Comparison of ENCODE assay signal across 8 cellular contexts in genomic region chr9:98192503-98193335, GRCh38. TPM values are rescaled to one million over a fixed set of nuclear protein-coding genes. Genes with fewer than 3 reads are reported as not detected.
A peak's percentile ranks its signal among the peaks of the same experiment; 100 is the strongest.
DNase-seq lines count a peak whose midpoint lies in the region; ATAC-seq, FAIRE-seq and TF ChIP-seq lines count a peak whose summit lies in the region.

TSS of gene CORO2A (minus strand) at chr9:98192637. CDS start at chr9:98157660, 34,977 bp downstream.

- H3K36me3 ChIP-seq in endocrine pancreas (ENCODE audit: control insufficient read depth, insufficient read depth, low read length): no peaks in the 10 kb centered on the region

- H3K9ac ChIP-seq in endocrine pancreas (ENCODE audit: control insufficient read depth, insufficient read depth, low read length): peak within 1 kb of the TSS; percentile 86

- peak within 1 kb of the TSS; percentile 83 for H3K4me2 ChIP-seq in A549

- WGBS in A549 (ENCODE audit: missing lambda C conversion rate): 4% methylated on average over 19 of the region's 95 CpGs

- peak; percentile 29 to 33; a peak in 1 of 5 replicates for TF ChIP-seq RAD21 in A549 (conservative IDR thresholded peaks at IDR 0.05 in 1 of 2, IDR thresholded peaks at IDR 0.05 in 1 of 2)

- peak within 1 kb of the TSS; percentile 73 to 87 for H3K27ac ChIP-seq in A549

- no peaks in the 10 kb centered on the region for H3K9me3 ChIP-seq in A549
- H3K9me3 ChIP-seq in endocrine pancreas (ENCODE audit: control insufficient read depth, low read length): no peaks in the 10 kb centered on the region

- no peak for TF ChIP-seq EP300 in A549 (IDR thresholded peaks at IDR 0.05)

- peak; percentile 54 for TF ChIP-seq CTCF in A549 (IDR thresholded peaks at IDR 0.05)

- peak; percentile 71 to 80 for DNase-seq in A549 (ENCODE audit: low read depth in 1 of 2, low spot score in 1 of 2)
- peak; percentile 55 for DNase-seq in GM18507 (ENCODE audit: extremely low spot score, insufficient read length, low read depth)
- peak; percentile 82 for DNase-seq in NCI-H774 (lab: John Stamatoyannopoulos, UW)
- DNase-seq in activated CD8-positive, alpha-beta memory T cell treated with anti-CD3 and anti-CD28 coated beads for 48 hours (ENCODE audit: low read depth in 2 of 3, low spot score in 2 of 3): peak; percentile 37 to 50 (median 46)
- peak; percentile 92 for DNase-seq in mesenteric fat pad (ENCODE audit: low spot score)
- peak; percentile 34 for DNase-seq in stimulated activated CD8-positive, alpha-beta memory T cell treated with anti-CD3 and anti-CD28 coated beads, Interleukin-15, amount 100 ng/mL, for 1 hour (ENCODE audit: low read depth)

- no peaks in the 10 kb centered on the region for H3K27me3 ChIP-seq in endocrine pancreas (ENCODE audit: control insufficient read depth, insufficient read depth, low read length)

- ATAC-seq in A549: peak; percentile 80 to 89
- peak; percentile 79 for ATAC-seq in HG03439 (IDR thresholded peaks at IDR 0.05; ENCODE audit: unreplicated experiment)

- H3K4me3 ChIP-seq in A549 (peak within 1 kb of the TSS; percentile 74), endocrine pancreas (ENCODE audit: control insufficient read depth, insufficient read depth, low read length) (peak within 1 kb of the TSS; percentile 32)

- peak; percentile 51; the same call in 1 of the 2 replicates for TF ChIP-seq POLR2A in A549 (IDR thresholded peaks at IDR 0.05; ENCODE audit: low read length)

- CTCF ChIA-PET in A549 (lab: Yijun Ruan, JAX): interaction anchor here (0.7 to 5.4 kb wide), 14 partner anchors 13 to 226 kb away, joined by 3 to 45 read pairs (median 4); partner anchors contain the start of gene TBC1D2

- FAIRE-seq in A549 (lab: Jason Lieb, UNC) (no peak), GM18507 (lab: Jason Lieb, UNC) (no peak)

- POLR2A ChIA-PET in A549 (lab: Yijun Ruan, JAX): interaction anchor here (1.0 to 1.4 kb wide), 3 partner anchors 63 to 136 kb away, joined by 3 to 7 read pairs (median 3); partner anchors contain the start of genes NANS and TBC1D2

- H3K4me1 ChIP-seq in A549 (peaks cover 11% of the 10 kb centered on the region; the same call in 2 of the 3 replicates), endocrine pancreas (ENCODE audit: control insufficient read depth, insufficient read depth, low read length) (no peaks in the 10 kb centered on the region)

TF ChIP-seq in A549, 52 proteins besides CTCF, POLR2A, EP300 and RAD21:
- TF ChIP-seq SMC3 (IDR thresholded peaks at IDR 0.05) (peak; percentile 44), MAX (IDR thresholded peaks at IDR 0.05) (peak; percentile 51; the same call in 1 of the 2 replicates), HDAC2 (IDR thresholded peaks at IDR 0.05) (no peak), JUN (IDR thresholded peaks at IDR 0.05) (0 out of 5 replicates have a peak, but pooled peaks of 1 of the 2 experiments have one; percentile 37), PHF8 (IDR thresholded peaks at IDR 0.05; ENCODE audit: borderline replicate concordance, low read depth) (0 out of 2 replicates have a peak, but pooled peaks have one; percentile 17), HOXB13 (CRISPR knock-in tag; IDR thresholded peaks at IDR 0.05; ENCODE audit: low read depth) (no peak), BCL3 (IDR thresholded peaks at IDR 0.05) (0 out of 3 replicates have a peak, but pooled peaks have one; percentile 22), PBX3 (IDR thresholded peaks at IDR 0.05) (no peak)

RNA-seq across cellular contexts. Expression of gene CORO2A, which starts in this region (rescaled TPM):
- polyA plus RNA-seq in A549 (2011; rRNA removed): 2.0 and 3.1 TPM in 2 replicates
- polyA plus RNA-seq in A549 (2012; cell fraction: cytosol; rRNA removed): 0.42 and 0.53 TPM in 2 replicates
- polyA plus RNA-seq in A549 (2012; cell fraction: nucleus; rRNA removed): 0.29 and 0.31 TPM in 2 replicates
- 0.42 to 0.50 TPM (median 0.49 TPM) in 3 replicates for polyA plus RNA-seq in A549 (2017; fragmentation: RNase III; extraction: RNeasy Plus Mini Kit Qiagen cat#74134 plus additional on column Dnase treatment)
- 2.4 and 4.8 TPM in 2 replicates for polyA minus RNA-seq in A549 (2011; rRNA and poly(A)+ RNA removed)
- 2.5 TPM for total RNA-seq in mesenteric fat pad

Comparison
In these comparisons a context has a peak if more than half of its experiments do, and no peak if none do; other contexts are left out.
1. Peak in every context shown above with its lines: DNase-seq, ATAC-seq, H3K4me3 ChIP-seq and H3K27ac ChIP-seq.
2. DNase-seq: peak in every context shown above with its lines; median percentile 92 in mesenteric fat pad; 82 in NCI-H774; 76 in A549; 55 in GM18507; 46 in activated CD8-positive, alpha-beta memory T cell treated with anti-CD3 and anti-CD28 coated beads for 48 hours; 34 in stimulated activated CD8-positive, alpha-beta memory T cell treated with anti-CD3 and anti-CD28 coated beads, Interleukin-15, amount 100 ng/mL, for 1 hour.